ENCODE assay signal across 1 cellular context in genomic region chr15:91047545-91048199, GRCh38.
TF ChIP-seq lines count a peak whose summit lies in the region.

No MANE protein-coding gene starts in this region.

TF ChIP-seq in K562, 482 proteins besides CTCF, POLR2A, EP300 and RAD21 (continued from another document):
- TF ChIP-seq ATF2 (CRISPR knock-in tag; IDR thresholded peaks at IDR 0.05) (no peak), NR2C2 (CRISPR knock-in tag; IDR thresholded peaks at IDR 0.05) (no peak), NR2C2 (tag; IDR thresholded peaks at IDR 0.05) (no peak), HLTF (IDR thresholded peaks at IDR 0.05) (0 out of 2 replicates have a peak, but pooled peaks have one; percentile 73), HMG20B (CRISPR knock-in tag; IDR thresholded peaks at IDR 0.05) (no peak), ZFP36 (IDR thresholded peaks at IDR 0.05; ENCODE audit: low read depth, low read length, partially characterized antibody) (no peak), NFIC (IDR thresholded peaks at IDR 0.05) (no peak), ZSCAN29 (IDR thresholded peaks at IDR 0.05) (no peak), ZBTB2 (IDR thresholded peaks at IDR 0.05) (0 out of 2 replicates have a peak, but pooled peaks have one; percentile 24), GTF2E2 (tag; IDR thresholded peaks at IDR 0.05) (no peak), ZNF140 (CRISPR knock-in tag; IDR thresholded peaks at IDR 0.05) (no peak), NFIX (CRISPR knock-in tag; IDR thresholded peaks at IDR 0.05; ENCODE audit: low read depth) (no peak), ARID3B (CRISPR knock-in tag; IDR thresholded peaks at IDR 0.05; ENCODE audit: borderline replicate concordance) (no peak), ZNF589 (CRISPR knock-in tag; IDR thresholded peaks at IDR 0.05; ENCODE audit: low read depth) (no peak), GATAD2A (IDR thresholded peaks at IDR 0.05) (peak; percentile 88; the same call in 1 of the 2 replicates), ZC3H8 (IDR thresholded peaks at IDR 0.05) (no peak), BRF1 (IDR thresholded peaks at IDR 0.05; ENCODE audit: borderline replicate concordance, extremely low read depth, insufficient read length) (no peak), STAT5A (IDR thresholded peaks at IDR 0.05; ENCODE audit: borderline replicate concordance, low read length) (no peak)
